In genomic region chr14:51024377-51024776, GRCh38 we compare ENCODE assay signal across 27 cellular contexts.
A peak's percentile ranks its signal among the peaks of the same experiment; 100 is the strongest.
DNase-seq lines count a peak whose midpoint lies in the region; ATAC-seq and TF ChIP-seq lines count a peak whose summit lies in the region.
"Had no signal": no experiment of that assay in that cellular context is flagged by ENCODE, and none has a peak within 500 bp of the region (broad histone marks: within the 10 kb centered on the region; RNA-seq: fewer than 3 reads in every experiment).

No MANE protein-coding gene starts in this region.

- no peaks in the 10 kb centered on the region for H3K9me2 ChIP-seq in hepatocyte (replicated peaks; ENCODE audit: insufficient read depth)

- H3K4me3 ChIP-seq in AG10803 (ENCODE audit: low read length) (no peak overlapping the region), hepatocyte (no peak overlapping the region)
- H3K4me3 ChIP-seq: GM12878, skin epidermis, thoracic aorta had no signal

- peaks cover 4% of the 10 kb centered on the region for H3K36me3 Mint-ChIP-seq in osteocyte (ENCODE audit: unreplicated experiment)
- H3K36me3 Mint-ChIP-seq: activated naive CD4-positive, alpha-beta T cell treated with anti-CD3 and anti-CD28 coated beads, Interleukin-2, amount 10 ng/mL, durations not matched to agents 7 days and 5 days; CD8-positive, alpha-beta memory T cell; stimulated activated naive B cell treated with anti-CD40 and anti-IgM and Interleukin-4, amounts not matched to agents 10 μg/mL and 1 μg/mL and 100 μg/mL, for 72 hours; T-cell had no signal

- H3K4me2 ChIP-seq in hepatocyte, result peak overlapping the region; percentile 32

- no peak for TF ChIP-seq CTCF in AG10803 (conservative IDR thresholded peaks at IDR 0.05; ENCODE audit: low read length)
- TF ChIP-seq CTCF in hepatocyte (IDR thresholded peaks at IDR 0.05; ENCODE audit: poor library complexity), result no peak
- no peak for TF ChIP-seq CTCF in osteocyte (IDR thresholded peaks at IDR 0.05)

- H3K79me2 ChIP-seq in hepatocyte, result no peaks in the 10 kb centered on the region

- H3K27me3 Mint-ChIP-seq in osteocyte (ENCODE audit: unreplicated experiment), result no peaks in the 10 kb centered on the region

- ATAC-seq in GM18498 (IDR thresholded peaks at IDR 0.05; ENCODE audit: unreplicated experiment), result no peak
- ATAC-seq in HG03432 (IDR thresholded peaks at IDR 0.05; ENCODE audit: unreplicated experiment), result no peak
- ATAC-seq: GM12878; left cardiac atrium; stimulated activated naive B cell treated with anti-CD40 and anti-IgM and Interleukin-4, amounts not matched to agents 10 μg/mL and 1 μg/mL and 100 μg/mL, for 72 hours; T-cell had no signal

- H3K36me3 ChIP-seq in hepatocyte (replicated peaks; ENCODE audit: insufficient read depth, low read depth), result no peaks in the 10 kb centered on the region
- H3K36me3 ChIP-seq: thoracic aorta had no signal

- H3K9me3 Mint-ChIP-seq in osteocyte (ENCODE audit: unreplicated experiment), result no peaks in the 10 kb centered on the region
- H3K9me3 Mint-ChIP-seq: activated naive CD4-positive, alpha-beta T cell treated with anti-CD3 and anti-CD28 coated beads, Interleukin-2, amount 10 ng/mL, durations not matched to agents 7 days and 5 days; CD8-positive, alpha-beta memory T cell; central memory CD8-positive, alpha-beta T cell; stimulated activated naive B cell treated with anti-CD40 and anti-IgM and Interleukin-4, amounts not matched to agents 10 μg/mL and 1 μg/mL and 100 μg/mL, for 72 hours; T-cell had no signal

- no peak overlapping the region for H2AFZ ChIP-seq in hepatocyte

- H3K4me1 ChIP-seq in hepatocyte (ENCODE audit: insufficient read depth), result peaks cover 18% of the 10 kb centered on the region

- no peaks in the 10 kb centered on the region for H3K27me3 ChIP-seq in hepatocyte

- H3K9me3 ChIP-seq in hepatocyte (ENCODE audit: low read depth), result no peaks in the 10 kb centered on the region
- H3K9me3 ChIP-seq: thoracic aorta had no signal

- H3K4me3 Mint-ChIP-seq in osteocyte (ENCODE audit: unreplicated experiment), result no peak overlapping the region
- H3K4me3 Mint-ChIP-seq: activated naive CD4-positive, alpha-beta T cell treated with anti-CD3 and anti-CD28 coated beads, Interleukin-2, amount 10 ng/mL, durations not matched to agents 7 days and 5 days; CD8-positive, alpha-beta memory T cell; central memory CD8-positive, alpha-beta T cell; stimulated activated naive B cell treated with anti-CD40 and anti-IgM and Interleukin-4, amounts not matched to agents 10 μg/mL and 1 μg/mL and 100 μg/mL, for 72 hours; T-cell had no signal

- H3K4me1 Mint-ChIP-seq in osteocyte (ENCODE audit: unreplicated experiment), result peaks cover 57% of the 10 kb centered on the region
- H3K4me1 Mint-ChIP-seq: activated naive CD4-positive, alpha-beta T cell treated with anti-CD3 and anti-CD28 coated beads, Interleukin-2, amount 10 ng/mL, durations not matched to agents 7 days and 5 days; CD8-positive, alpha-beta memory T cell; central memory CD8-positive, alpha-beta T cell; stimulated activated naive B cell treated with anti-CD40 and anti-IgM and Interleukin-4, amounts not matched to agents 10 μg/mL and 1 μg/mL and 100 μg/mL, for 72 hours; T-cell had no signal

- H4K20me1 ChIP-seq in hepatocyte (ENCODE audit: insufficient read depth, poor library complexity, severe bottlenecking), result no peaks in the 10 kb centered on the region

- H3K27ac Mint-ChIP-seq in osteocyte (ENCODE audit: unreplicated experiment), result peak overlapping the region; percentile 38
- H3K27ac Mint-ChIP-seq: activated naive CD4-positive, alpha-beta T cell treated with anti-CD3 and anti-CD28 coated beads, Interleukin-2, amount 10 ng/mL, durations not matched to agents 7 days and 5 days; CD8-positive, alpha-beta memory T cell; progenitor cell of endocrine pancreas; stimulated activated naive B cell treated with anti-CD40 and anti-IgM and Interleukin-4, amounts not matched to agents 10 μg/mL and 1 μg/mL and 100 μg/mL, for 72 hours; T-cell had no signal

- H3K27ac ChIP-seq in angular gyrus (ENCODE audit: low read depth, low read length), result peak overlapping the region; percentile 85
- H3K27ac ChIP-seq in hepatocyte, result peak overlapping the region; percentile 56
- H3K27ac ChIP-seq: 22Rv1, thoracic aorta had no signal

- DNase-seq in AG10803 (ENCODE audit: low read depth), result peak; percentile 50
- DNase-seq in hepatocyte (ENCODE audit: low spot score), result no peak
- DNase-seq in osteocyte (ENCODE audit: extremely low spot score, unreplicated experiment), result no peak
- DNase-seq in T-helper 1 cell, result no peak
- no peak for DNase-seq in ecto neural progenitor cell (ENCODE audit: low spot score)
- DNase-seq: activated CD8-positive, alpha-beta memory T cell treated with anti-CD3 and anti-CD28 coated beads for 24 hours; activated naive CD4-positive, alpha-beta T cell treated with anti-CD3 and anti-CD28 coated beads, Interleukin-2, amount 10 ng/mL, durations not matched to agents 7 days and 5 days; activated T-cell treated with anti-CD3 and anti-CD28 coated beads, Interleukin-2, amount 50 U/mL, for 48 hours; CD8-positive, alpha-beta memory T cell; left cardiac atrium; mesendoderm; NCI-H1092 treated with DMSO at 0.1 percent for 48 hours; NCI-H2029; NCI-H345; SHP77; stimulated activated CD4-positive, alpha-beta T cell treated with anti-CD3 and anti-CD28 coated beads, Interleukin-1b, Interleukin-23, amount 100 ng/mL, for 48 hours; stimulated activated naive B cell treated with anti-CD40 and anti-IgM and Interleukin-4, amounts not matched to agents 10 μg/mL and 1 μg/mL and 100 μg/mL, for 72 hours; T-cell had no signal
